In the genomic region with DNA sequence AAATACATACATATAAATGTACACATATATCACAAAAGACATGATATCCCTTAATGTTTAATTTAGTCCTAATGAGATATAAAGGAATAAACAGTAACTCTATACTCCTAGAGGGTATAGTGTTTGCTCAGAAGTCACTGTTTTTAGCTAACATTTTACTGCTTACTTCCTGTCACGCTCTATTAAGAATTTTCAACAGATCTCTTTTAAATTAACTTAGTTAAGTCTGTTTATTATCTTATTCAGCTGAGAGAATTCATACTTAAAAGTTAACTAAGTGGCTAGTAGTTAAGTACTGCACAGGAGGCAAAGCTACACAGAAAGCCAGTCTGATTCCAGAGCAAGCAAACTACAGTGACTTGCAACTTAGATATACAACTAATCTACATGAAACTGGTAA, we compare ENCODE assay signal across 19 cellular contexts. TPM values are rescaled to one million over a fixed set of nuclear protein-coding genes. Genes with fewer than 3 reads are reported as not detected.
A peak's percentile ranks its signal among the peaks of the same experiment; 100 is the strongest.
DNase-seq lines count a peak whose midpoint lies in the region; ATAC-seq and TF ChIP-seq lines count a peak whose summit lies in the region.
"Had no signal": no experiment of that assay in that cellular context is flagged by ENCODE, and none has a peak within 500 bp of the region (broad histone marks: within the 10 kb centered on the region; RNA-seq: fewer than 3 reads in every experiment).

No MANE protein-coding gene starts in this region.

- H3K36me3 ChIP-seq in A673 (ENCODE audit: insufficient read depth, low read length, poor library complexity, severe bottlenecking) (no peaks in the 10 kb centered on the region), SK-N-MC (ENCODE audit: insufficient read depth, low read length) (peaks cover 16% of the 10 kb centered on the region)
- H3K36me3 ChIP-seq: MG63 had no signal

- peaks cover 0 to 8% (median 3%) of the 10 kb centered on the region in 3 donors for H3K4me1 Mint-ChIP-seq in naive B cell
- no peaks in the 10 kb centered on the region for H3K4me1 Mint-ChIP-seq in activated T-helper 1 cell treated with anti-CD3 and anti-CD28 coated beads, Interleukin-12 subunit alpha, Interleukin-12 subunit beta, Interleukin-2, Interleukin-4 antibody, amounts not matched to agents 30 ng/mL and 10 ng/mL and 1 ng/mL, durations not matched to agents 14 hours and 24 hours and 36 hours (ENCODE audit: low read depth)

- no peaks in the 10 kb centered on the region for H3K27me3 ChIP-seq in A673 (replicated peaks; ENCODE audit: insufficient read depth, low read depth, low read length, poor library complexity)
- H3K27me3 ChIP-seq: MG63 had no signal

- peak overlapping the region in 4 of 6 donors; percentile 24 to 77 (median 54) for H3K27ac Mint-ChIP-seq in naive B cell
- no peak overlapping the region for H3K27ac Mint-ChIP-seq in activated T-helper 1 cell treated with anti-CD3 and anti-CD28 coated beads, Interleukin-12 subunit alpha, Interleukin-12 subunit beta, Interleukin-2, Interleukin-4 antibody, amounts not matched to agents 30 ng/mL and 10 ng/mL and 1 ng/mL, durations not matched to agents 14 hours and 24 hours and 36 hours

- H3K4me3 ChIP-seq in A673 (ENCODE audit: low read depth, low read length, poor library complexity, severe bottlenecking): no peak overlapping the region
- peak overlapping the region; percentile 51 for H3K4me3 ChIP-seq in SK-N-MC
- H3K4me3 ChIP-seq: MG63 had no signal

- H3K27ac ChIP-seq in A673 (ENCODE audit: low read depth, low read length, poor library complexity, severe bottlenecking): no peak overlapping the region
- H3K27ac ChIP-seq in SK-N-MC: peak overlapping the region; percentile 74; the same call in 1 of the 2 replicates
- H3K27ac ChIP-seq: KMS-11 had no signal

- ATAC-seq in GM18861 (IDR thresholded peaks at IDR 0.05; ENCODE audit: unreplicated experiment) (peak; percentile 38), naive B cell (ENCODE audit: low read depth in 2 of 2) (no peak), HG02623 (IDR thresholded peaks at IDR 0.05; ENCODE audit: unreplicated experiment) (no peak), SK-N-SH treated with all-trans-retinoic acid at 6 μM for 48 hours (no peak), left cardiac atrium (no peak)
- ATAC-seq: HCT116 had no signal

- DNase-seq in A673 (ENCODE audit: low spot score) (peak; percentile 50), SK-N-MC (ENCODE audit: low read depth, low spot score) (no peak), naive B cell (no peak), left cardiac atrium (no peak)
- no peak for DNase-seq in activated T-helper 1 cell treated with anti-CD3 and anti-CD28 coated beads, Interleukin-12 subunit alpha, Interleukin-12 subunit beta, Interleukin-2, Interleukin-4 antibody, amounts not matched to agents 30 ng/mL and 10 ng/mL and 1 ng/mL, durations not matched to agents 14 hours and 24 hours and 36 hours (ENCODE audit: low spot score)
- DNase-seq: CD8-positive, alpha-beta T cell; EL; MG63; NCI-H1105; NCI-H1694 treated with DMSO at 0.1 percent for 48 hours; NCI-H446; NCI-H748 treated with DMSO at 0.1 percent for 48 hours; SIG-M5; T1000 had no signal

- H3K9me3 Mint-ChIP-seq in naive B cell: no peaks in the 10 kb centered on the region
- H3K9me3 Mint-ChIP-seq in activated T-helper 1 cell treated with anti-CD3 and anti-CD28 coated beads, Interleukin-12 subunit alpha, Interleukin-12 subunit beta, Interleukin-2, Interleukin-4 antibody, amounts not matched to agents 30 ng/mL and 10 ng/mL and 1 ng/mL, durations not matched to agents 14 hours and 24 hours and 36 hours: no peaks in the 10 kb centered on the region
- H3K9me3 Mint-ChIP-seq: CD8-positive, alpha-beta T cell had no signal

- H3K4me3 Mint-ChIP-seq in naive B cell: no peak overlapping the region
- H3K4me3 Mint-ChIP-seq in activated T-helper 1 cell treated with anti-CD3 and anti-CD28 coated beads, Interleukin-12 subunit alpha, Interleukin-12 subunit beta, Interleukin-2, Interleukin-4 antibody, amounts not matched to agents 30 ng/mL and 10 ng/mL and 1 ng/mL, durations not matched to agents 14 hours and 24 hours and 36 hours: no peak overlapping the region
- H3K4me3 Mint-ChIP-seq: CD8-positive, alpha-beta T cell had no signal

- no TSS peak for BruUV-seq in A673 (replicated peaks; lab: Mats Ljungman, UMichigan)

- peaks cover 19% of the 10 kb centered on the region for H3K4me1 ChIP-seq in A673 (ENCODE audit: insufficient read depth, low read length, poor library complexity, severe bottlenecking)

- CTCF ChIA-PET in A673 (lab: Charles Lee): no interaction called here

- no peaks in the 10 kb centered on the region for H3K9me3 ChIP-seq in A673 (ENCODE audit: low read depth, low read length, poor library complexity, severe bottlenecking)
- no peaks in the 10 kb centered on the region for H3K9me3 ChIP-seq in SK-N-MC (ENCODE audit: low read depth, low read length)
- H3K9me3 ChIP-seq: MG63 had no signal

- peak overlapping the region; percentile 17 for H3K9ac ChIP-seq in SK-N-MC (ENCODE audit: insufficient read length)
- H3K9ac ChIP-seq: KMS-11 had no signal

- no peaks in the 10 kb centered on the region for H3K36me3 Mint-ChIP-seq in naive B cell
- H3K36me3 Mint-ChIP-seq in activated T-helper 1 cell treated with anti-CD3 and anti-CD28 coated beads, Interleukin-12 subunit alpha, Interleukin-12 subunit beta, Interleukin-2, Interleukin-4 antibody, amounts not matched to agents 30 ng/mL and 10 ng/mL and 1 ng/mL, durations not matched to agents 14 hours and 24 hours and 36 hours (ENCODE audit: low read depth): peaks cover 2% of the 10 kb centered on the region

- POLR2A ChIA-PET in A673 (lab: Charles Lee; ENCODE audit: low non-redundant PET): no interaction called here

- no peaks in the 10 kb centered on the region for H3K27me3 Mint-ChIP-seq in naive B cell
- H3K27me3 Mint-ChIP-seq in activated T-helper 1 cell treated with anti-CD3 and anti-CD28 coated beads, Interleukin-12 subunit alpha, Interleukin-12 subunit beta, Interleukin-2, Interleukin-4 antibody, amounts not matched to agents 30 ng/mL and 10 ng/mL and 1 ng/mL, durations not matched to agents 14 hours and 24 hours and 36 hours (ENCODE audit: insufficient read depth): no peaks in the 10 kb centered on the region

- no peak for TF ChIP-seq CTCF in A673 (conservative IDR thresholded peaks at IDR 0.05; ENCODE audit: low read depth, low read length)

- intact Hi-C loops in A673 (cut with micrococcal nuclease; ENCODE audit: unreplicated experiment) (loop anchor here (2.0 to 10.0 kb wide), 4 partner anchors 60 to 828 kb away; no protein-coding TSS in a partner anchor), left cardiac atrium (cut with DNase I) (no loop called here)
- intact Hi-C loops in activated T-helper 1 cell treated with anti-CD3 and anti-CD28 coated beads, Interleukin-12 subunit alpha, Interleukin-12 subunit beta, Interleukin-2, Interleukin-4 antibody, amounts not matched to agents 30 ng/mL and 10 ng/mL and 1 ng/mL, durations not matched to agents 14 hours and 24 hours and 36 hours (cut with micrococcal nuclease): no loop called here

TF ChIP-seq in SK-N-SH treated with all-trans-retinoic acid at 6 μM for 48 hours, 23 proteins besides CTCF, POLR2A, EP300 and RAD21:
- TF ChIP-seq ZNF565 (CRISPR knock-in tag; conservative IDR thresholded peaks at IDR 0.05; ENCODE audit: low read depth) (no peak), ZNF70 (CRISPR knock-in tag; IDR thresholded peaks at IDR 0.05) (no peak), ZNF8 (CRISPR knock-in tag; IDR thresholded peaks at IDR 0.05) (no peak), GLIS3 (CRISPR knock-in tag; IDR thresholded peaks at IDR 0.05) (no peak), PPARA (CRISPR knock-in tag; IDR thresholded peaks at IDR 0.05; ENCODE audit: borderline replicate concordance) (no peak), ZFP30 (CRISPR knock-in tag; IDR thresholded peaks at IDR 0.05) (no peak), ARNTL (CRISPR knock-in tag; IDR thresholded peaks at IDR 0.05; ENCODE audit: borderline replicate concordance, low read depth) (no peak), ISL1 (CRISPR knock-in tag; IDR thresholded peaks at IDR 0.05) (no peak), TOX (CRISPR knock-in tag; IDR thresholded peaks at IDR 0.05; ENCODE audit: borderline replicate concordance) (no peak)
- TF ChIP-seq, protein P1, sequence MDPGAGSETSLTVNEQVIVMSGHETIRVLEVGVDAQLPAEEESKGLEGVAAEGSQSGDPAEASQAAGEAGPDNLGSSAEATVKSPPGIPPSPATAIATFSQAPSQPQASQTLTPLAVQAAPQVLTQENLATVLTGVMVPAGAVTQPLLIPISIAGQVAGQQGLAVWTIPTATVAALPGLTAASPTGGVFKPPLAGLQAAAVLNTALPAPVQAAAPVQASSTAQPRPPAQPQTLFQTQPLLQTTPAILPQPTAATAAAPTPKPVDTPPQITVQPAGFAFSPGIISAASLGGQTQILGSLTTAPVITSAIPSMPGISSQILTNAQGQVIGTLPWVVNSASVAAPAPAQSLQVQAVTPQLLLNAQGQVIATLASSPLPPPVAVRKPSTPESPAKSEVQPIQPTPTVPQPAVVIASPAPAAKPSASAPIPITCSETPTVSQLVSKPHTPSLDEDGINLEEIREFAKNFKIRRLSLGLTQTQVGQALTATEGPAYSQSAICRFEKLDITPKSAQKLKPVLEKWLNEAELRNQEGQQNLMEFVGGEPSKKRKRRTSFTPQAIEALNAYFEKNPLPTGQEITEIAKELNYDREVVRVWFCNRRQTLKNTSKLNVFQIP (CRISPR knock-in tag; IDR thresholded peaks at IDR 0.05; ENCODE audit: borderline replicate concordance, low read depth): no peak

RNA-seq across cellular contexts. Expression of a gene that starts 39.9 kb away (rescaled TPM):
- 25.0 and 26.7 TPM in 2 replicates for total RNA-seq in A673 (2021)
- 1 to 10 TPM; 4.0 to 5.8 (median 5.1) TPM for polyA plus RNA-seq in naive B cell (ENCODE audit: low read depth in 6 of 6)
- 10.5 and 11.4 TPM in 2 replicates for total RNA-seq in activated T-helper 1 cell treated with anti-CD3 and anti-CD28 coated beads, Interleukin-12 subunit alpha, Interleukin-12 subunit beta, Interleukin-2, Interleukin-4 antibody, amounts not matched to agents 30 ng/mL and 10 ng/mL and 1 ng/mL, durations not matched to agents 14 hours and 24 hours and 36 hours
- total RNA-seq in left cardiac atrium: 1 to 10 TPM; 6.3 to 6.4 TPM
